ENCODE assay signal across 7 cellular contexts in the genomic region with DNA sequence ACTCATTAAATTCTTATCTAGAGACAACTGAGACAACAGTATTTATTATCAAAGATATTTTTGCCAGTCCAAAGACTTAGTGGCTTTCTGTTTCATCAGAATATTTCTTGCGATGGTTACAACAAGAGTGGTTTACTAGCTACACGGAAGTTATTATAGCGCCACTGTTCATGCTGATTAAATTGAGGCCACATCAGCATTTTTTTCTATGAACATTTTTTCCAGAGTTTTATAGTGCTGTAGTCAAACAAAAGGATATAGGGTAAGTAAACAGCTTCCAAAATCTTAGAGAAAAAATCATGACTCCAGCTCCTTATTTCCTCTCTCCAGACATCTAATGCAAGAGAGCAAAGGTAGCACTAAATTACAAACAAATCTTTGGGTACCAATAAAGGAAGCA.
"Had no signal": no experiment of that assay in that cellular context is flagged by ENCODE, and none has a peak within 500 bp of the region (broad histone marks: within the 10 kb centered on the region; RNA-seq: fewer than 3 reads in every experiment).

No MANE protein-coding gene starts in this region.

- H3K27me3 Mint-ChIP-seq: IgD-negative memory B cell had no signal

- H3K27ac ChIP-seq: HL-60 had no signal

- H3K36me3 Mint-ChIP-seq: IgD-negative memory B cell had no signal

- H3K4me3 ChIP-seq: K562 had no signal

- DNase-seq: IMR-90, KBM-7, KG1 had no signal

- ATAC-seq: HepG2, K562 had no signal

- H3K4me3 Mint-ChIP-seq: IgD-negative memory B cell had no signal

- H3K27ac Mint-ChIP-seq: IgD-negative memory B cell had no signal

- H3K4me1 Mint-ChIP-seq: IgD-negative memory B cell had no signal
